Comparison of ENCODE assay signal across 23 cellular contexts in genomic region chr3:150127011-150127490, GRCh38.
"Had no signal": no experiment of that assay in that cellular context is flagged by ENCODE, and none has a peak within 500 bp of the region (broad histone marks: within the 10 kb centered on the region; RNA-seq: fewer than 3 reads in every experiment).

No MANE protein-coding gene starts in this region.

- H2AFZ ChIP-seq: neural progenitor cell, parathyroid adenoma had no signal

- H3K9me3 ChIP-seq: ovary, psoas muscle, right lobe of liver, sigmoid colon, thoracic aorta, thyroid gland, upper lobe of right lung, uterus had no signal

- H3K4me3 ChIP-seq: neural progenitor cell, ovary, psoas muscle, right lobe of liver, sigmoid colon, stomach, thoracic aorta, thyroid gland, tibial nerve, upper lobe of right lung, uterus had no signal

- H3K36me3 ChIP-seq: neural progenitor cell, ovary, right lobe of liver, sigmoid colon, stomach, thoracic aorta, thyroid gland, tibial nerve, upper lobe of right lung, uterus had no signal

- H3K9ac ChIP-seq: neural progenitor cell, parathyroid adenoma had no signal

- H3K79me2 ChIP-seq: parathyroid adenoma had no signal

- FAIRE-seq: small intestine had no signal

- ATAC-seq: natural killer cell; psoas muscle; right cardiac atrium; right lobe of liver; stimulated activated effector memory CD8-positive, alpha-beta T cell treated with anti-CD3 and anti-CD28 coated beads, Interleukin-12 subunit alpha, Interleukin-12 subunit beta, amount 100 ng/mL, for 72 hours; stimulated activated naive B cell treated with anti-CD40 and anti-IgM and Interleukin-4, amounts not matched to agents 10 μg/mL and 1 μg/mL and 100 μg/mL, for 72 hours; upper lobe of right lung had no signal

- DNase-seq: natural killer cell; occipital lobe; ovary; psoas muscle; right cardiac atrium; right lobe of liver; sigmoid colon; small intestine; stimulated activated CD4-positive, alpha-beta T cell treated with anti-CD3 and anti-CD28 coated beads, Interleukin-15, amount 100 ng/mL, for 24 hours; stimulated activated CD4-positive, alpha-beta T cell treated with anti-CD3 and anti-CD28 coated beads, Interleukin-2, amount 100 ng/mL, for 24 hours; stimulated activated CD4-positive, alpha-beta T cell treated with anti-CD3 and anti-CD28 coated beads, Interleukin-2, amount 100 ng/mL, for 48 hours; stimulated activated CD4-positive, alpha-beta T cell treated with anti-CD3 and anti-CD28 coated beads, Interleukin-4, amount 100 ng/mL, for 24 hours; stimulated activated naive B cell treated with anti-CD40 and anti-IgM and Interleukin-4, amounts not matched to agents 10 μg/mL and 1 μg/mL and 100 μg/mL, for 72 hours; stimulated activated naive CD4-positive, alpha-beta T cell treated with Interleukin-2 at 50 U/mL for 16 hours; stomach; thyroid gland; upper lobe of right lung; uterus had no signal

- H3K4me1 ChIP-seq: parathyroid adenoma, psoas muscle, right lobe of liver, sigmoid colon, stomach, thyroid gland, tibial nerve, upper lobe of right lung, uterus had no signal

- H3K27ac ChIP-seq: neural progenitor cell, ovary, parathyroid adenoma, psoas muscle, right lobe of liver, sigmoid colon, stomach, thoracic aorta, thyroid gland, tibial nerve, upper lobe of right lung, uterus had no signal

- H3K27me3 ChIP-seq: neural progenitor cell, ovary, right lobe of liver, sigmoid colon, stomach, thyroid gland, tibial nerve, upper lobe of right lung, uterus had no signal

- H3K4me2 ChIP-seq: neural progenitor cell had no signal
